8 cellular contexts compared by ENCODE assay signal in the genomic region with DNA sequence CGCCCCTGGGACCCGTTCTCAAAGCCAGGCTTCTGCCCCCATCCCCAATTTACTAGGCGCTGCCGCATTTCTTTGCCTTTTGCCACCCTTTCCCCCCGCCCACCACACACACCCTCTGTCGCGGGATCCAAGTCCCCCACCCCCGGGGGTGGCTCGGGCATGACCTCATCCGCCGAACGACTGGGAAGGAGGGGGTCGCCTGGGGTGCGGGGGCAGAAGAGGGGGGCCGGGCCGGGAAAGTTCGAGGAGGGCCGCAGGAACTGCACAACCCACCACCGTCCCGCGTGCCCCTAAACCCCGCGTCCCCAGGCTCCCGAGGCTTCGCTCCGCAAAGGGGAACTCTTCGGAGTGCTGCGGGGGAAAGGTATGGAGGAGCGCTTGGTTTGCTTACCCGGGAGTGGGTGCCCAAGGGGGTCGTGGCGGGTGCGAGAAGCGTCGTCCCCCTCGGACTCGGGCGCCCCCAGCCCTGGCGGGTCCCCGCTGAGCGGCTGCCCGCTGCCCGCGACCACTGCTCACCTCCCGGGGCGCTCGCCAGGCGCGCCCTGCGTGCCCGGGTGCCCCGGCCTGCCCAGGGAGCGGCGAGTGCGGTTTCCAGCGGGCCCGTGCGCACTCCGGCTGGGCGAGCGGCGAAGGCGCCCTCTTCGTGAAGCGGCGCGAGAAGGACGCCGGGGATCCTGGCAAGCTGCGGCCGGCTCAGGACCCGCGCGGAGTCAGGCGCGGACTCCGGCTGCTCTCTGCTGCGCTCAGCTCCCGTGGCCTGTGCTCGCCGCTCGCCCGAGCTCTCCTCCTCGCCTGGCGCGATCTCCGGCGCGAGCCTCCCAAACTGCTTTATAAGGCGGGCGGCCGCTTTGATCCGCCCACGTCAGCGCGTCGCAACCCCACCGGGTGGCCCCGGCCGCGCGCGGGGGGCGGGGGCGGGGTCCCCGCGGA. TPM values are rescaled to one million over a fixed set of nuclear protein-coding genes. Genes with fewer than 3 reads are reported as not detected.
DNase-seq lines count a peak whose midpoint lies in the region; ATAC-seq, FAIRE-seq and TF ChIP-seq lines count a peak whose summit lies in the region.

No MANE protein-coding gene starts in this region.

- CTCF ChIA-PET in PC-3 (lab: Charles Lee) = interaction anchor here (0.6 kb wide), 1 partner anchor 474 kb away, joined by 3 read pairs; no protein-coding TSS in a partner anchor

- H3K9me2 ChIP-seq in PC-3 (replicated peaks; ENCODE audit: low read length) = no peaks in the 10 kb centered on the region

- no peaks in the 10 kb centered on the region for H3K4me1 ChIP-seq in ACC112 (ENCODE audit: control insufficient read depth, insufficient read depth, low read length, unreplicated experiment)
- H3K4me1 ChIP-seq in PC-3 (ENCODE audit: insufficient read depth, low read length) = peaks cover 32% of the 10 kb centered on the region
- peaks cover 0 to 5% of the 10 kb centered on the region in 2 donors for H3K4me1 ChIP-seq in breast epithelium
- H3K4me1 ChIP-seq in keratinocyte (ENCODE audit: control insufficient read depth, extremely low read depth, insufficient read depth, low read length) = peaks cover 19% of the 10 kb centered on the region

- BruUV-seq in PC-3 (replicated peaks; lab: Mats Ljungman, UMichigan) = no TSS peak

- H3K27me3 ChIP-seq in ACC112 (ENCODE audit: insufficient read depth, low read length) (peaks cover 54% of the 10 kb centered on the region), PC-3 (ENCODE audit: low read length) (peaks cover 48% of the 10 kb centered on the region), breast epithelium (no peaks in the 10 kb centered on the region), keratinocyte (ENCODE audit: control insufficient read depth, extremely low read depth, insufficient read depth, low read length) (peaks cover 82% of the 10 kb centered on the region)

- H3K4me1 Mint-ChIP-seq in stimulated activated effector memory CD8-positive, alpha-beta T cell treated with anti-CD3 and anti-CD28 coated beads, Interleukin-12 subunit alpha, Interleukin-12 subunit beta, amount 100 ng/mL, for 72 hours = peaks cover 16% of the 10 kb centered on the region

- ATAC-seq in PC-3 (peak; percentile 11), GM21723 (IDR thresholded peaks at IDR 0.05; ENCODE audit: unreplicated experiment) (no peak)
- ATAC-seq in stimulated activated effector memory CD8-positive, alpha-beta T cell treated with anti-CD3 and anti-CD28 coated beads, Interleukin-12 subunit alpha, Interleukin-12 subunit beta, amount 100 ng/mL, for 72 hours = peak; percentile 29

- peak overlapping the region; percentile 77 for H3K4me3 Mint-ChIP-seq in stimulated activated effector memory CD8-positive, alpha-beta T cell treated with anti-CD3 and anti-CD28 coated beads, Interleukin-12 subunit alpha, Interleukin-12 subunit beta, amount 100 ng/mL, for 72 hours

- no peaks in the 10 kb centered on the region for H3K79me2 ChIP-seq in ACC112 (ENCODE audit: control insufficient read depth, insufficient read depth, low read length, unreplicated experiment)
- no peaks in the 10 kb centered on the region for H3K79me2 ChIP-seq in PC-3 (ENCODE audit: low read length)
- H3K79me2 ChIP-seq in keratinocyte (ENCODE audit: control insufficient read depth, insufficient read depth, low read length) = no peaks in the 10 kb centered on the region

- no peak for FAIRE-seq in keratinocyte (lab: Jason Lieb, UNC)

- H3K9me3 Mint-ChIP-seq in stimulated activated effector memory CD8-positive, alpha-beta T cell treated with anti-CD3 and anti-CD28 coated beads, Interleukin-12 subunit alpha, Interleukin-12 subunit beta, amount 100 ng/mL, for 72 hours = no peaks in the 10 kb centered on the region

- intact Hi-C loops in PC-3 (cut with micrococcal nuclease) = loop anchor here (2.0 kb wide), 1 partner anchor 25 kb away; no protein-coding TSS in a partner anchor
- intact Hi-C loops in breast epithelium (cut with DNase I; ENCODE audit: low total_unique reads) = no loop called here

- H3K4me2 ChIP-seq in PC-3 (ENCODE audit: low read length) (peak overlapping the region; percentile 98), keratinocyte (ENCODE audit: control insufficient read depth, extremely low read depth, insufficient read depth, low read depth, low read length) (peak overlapping the region; percentile 94)

- no peaks in the 10 kb centered on the region for H3K9me3 ChIP-seq in PC-3 (ENCODE audit: low read length)
- H3K9me3 ChIP-seq in breast epithelium = no peaks in the 10 kb centered on the region
- H3K9me3 ChIP-seq in keratinocyte (ENCODE audit: control insufficient read depth, low read depth, low read length) = no peaks in the 10 kb centered on the region

- POLR2A ChIA-PET in PC-3 (lab: Charles Lee; ENCODE audit: unreplicated experiment) = no interaction called here

- peak; percentile 52 for DNase-seq in GM04504 (ENCODE audit: low read depth)
- DNase-seq in PC-3 = peak; percentile 49
- DNase-seq in breast epithelium (ENCODE audit: low spot score in 2 of 2) = peak; percentile 48 to 71
- peak; percentile 11 for DNase-seq in keratinocyte (ENCODE audit: low read depth, low spot score)
- peak in 1 of 2 donors; percentile 69 for DNase-seq in stimulated activated effector memory CD8-positive, alpha-beta T cell treated with anti-CD3 and anti-CD28 coated beads, Interleukin-12 subunit alpha, Interleukin-12 subunit beta, amount 100 ng/mL, for 72 hours (ENCODE audit: low spot score in 2 of 2)
- DNase-seq in OCI-M1 (lab: John Stamatoyannopoulos, UW) = no peak

- H3K27ac Mint-ChIP-seq in stimulated activated effector memory CD8-positive, alpha-beta T cell treated with anti-CD3 and anti-CD28 coated beads, Interleukin-12 subunit alpha, Interleukin-12 subunit beta, amount 100 ng/mL, for 72 hours = no peak overlapping the region

- H3K27ac ChIP-seq in ACC112 (ENCODE audit: low read depth, low read length) = no peak overlapping the region
- no peak overlapping the region for H3K27ac ChIP-seq in PC-3 (ENCODE audit: low read length)
- H3K27ac ChIP-seq in breast epithelium = peak overlapping the region; percentile 54 to 71
- no peak overlapping the region for H3K27ac ChIP-seq in keratinocyte (ENCODE audit: control insufficient read depth, insufficient read depth, low read length)

- H2AFZ ChIP-seq in ACC112 (ENCODE audit: low read length, unreplicated experiment) (peak overlapping the region; percentile 32), PC-3 (ENCODE audit: low read length) (peak overlapping the region; percentile 93; the same call in 1 of the 2 replicates), keratinocyte (ENCODE audit: control insufficient read depth, low read length) (no peak overlapping the region)

- H4K20me1 ChIP-seq in PC-3 (ENCODE audit: low read length) (no peaks in the 10 kb centered on the region), keratinocyte (ENCODE audit: control insufficient read depth, extremely low read depth, insufficient read depth, low read length) (peaks cover 6% of the 10 kb centered on the region)

- no peaks in the 10 kb centered on the region for H3K36me3 Mint-ChIP-seq in stimulated activated effector memory CD8-positive, alpha-beta T cell treated with anti-CD3 and anti-CD28 coated beads, Interleukin-12 subunit alpha, Interleukin-12 subunit beta, amount 100 ng/mL, for 72 hours

- H3K36me3 ChIP-seq in ACC112 (ENCODE audit: insufficient read depth, low read length) = no peaks in the 10 kb centered on the region
- H3K36me3 ChIP-seq in PC-3 (ENCODE audit: low read depth, low read length) = no peaks in the 10 kb centered on the region
- no peaks in the 10 kb centered on the region for H3K36me3 ChIP-seq in breast epithelium
- no peaks in the 10 kb centered on the region for H3K36me3 ChIP-seq in keratinocyte (ENCODE audit: control insufficient read depth in 2 of 2, extremely low read depth in 1 of 2, insufficient read depth in 2 of 2, low read length in 2 of 2)

- TF ChIP-seq POLR2A in breast epithelium (IDR thresholded peaks at IDR 0.05) = no peak

- H3K9me1 ChIP-seq in keratinocyte (ENCODE audit: control insufficient read depth, extremely low read depth, insufficient read depth, low read length) = no peaks in the 10 kb centered on the region

- H3K9ac ChIP-seq in PC-3 (ENCODE audit: low read length) = no peak overlapping the region
- H3K9ac ChIP-seq in keratinocyte (ENCODE audit: control insufficient read depth, extremely low read depth, insufficient read depth, low read length) = no peak overlapping the region

- H3K4me3 ChIP-seq in ACC112 (ENCODE audit: low read depth, low read length) (peak overlapping the region; percentile 75), PC-3 (ENCODE audit: low read length) (peak overlapping the region; percentile 67), breast epithelium (peak overlapping the region; percentile 63 to 88 (median 82)), keratinocyte (ENCODE audit: control insufficient read depth in 2 of 3, extremely low read depth in 1 of 3, insufficient read depth in 2 of 3, low read depth in 1 of 3, low read length in 3 of 3) (peak overlapping the region; percentile 8 to 40 (median 27))

- dilution Hi-C loops in keratinocyte (cut with MboI; ENCODE audit: extremely low pct_ligation_motif_present, low sequenced_read_pairs) = no loop called here

- TF ChIP-seq CTCF in PC-3 (conservative IDR thresholded peaks at IDR 0.05; ENCODE audit: low read depth, low read length) (no peak), breast epithelium (IDR thresholded peaks at IDR 0.05) (no peak), keratinocyte (optimal IDR thresholded peaks at IDR 0.05 in 1 of 3, IDR thresholded peaks at IDR 0.05 in 1 of 3, conservative IDR thresholded peaks at IDR 0.05 in 1 of 3; ENCODE audit: extremely low read depth in 1 of 3, insufficient read depth in 2 of 3, low read length in 3 of 3) (no peak)

- no peaks in the 10 kb centered on the region for H3F3A ChIP-seq in PC-3 (ENCODE audit: low read length, unreplicated experiment)

RNA-seq across cellular contexts. Expression of a gene that starts 3.9 kb away (rescaled TPM):
- total RNA-seq in PC-3 (2014; rRNA removed) (0.40 and 1.6 TPM in 2 replicates), breast epithelium (10 to 100 TPM in 2 of 3 donors, 1 to 10 TPM in 1; 7.0 to 70.6 (median 17.7) TPM)
- polyA plus RNA-seq in keratinocyte = 0.08 TPM in 1 of 3 replicates, not detected in the others
- not detected for polyA plus RNA-seq in keratinocyte (2011; ENCODE audit: low read depth)
- polyA plus RNA-seq in keratinocyte (2011; cell fraction: cytosol; rRNA removed) = 0.06 and 0.10 TPM in 2 replicates
- 0.09 and 0.27 TPM in 2 replicates for polyA plus RNA-seq in keratinocyte (2011; cell fraction: nucleus; rRNA removed)
- 0.06 and 0.10 TPM in 2 replicates for polyA plus RNA-seq in keratinocyte (2012; ENCODE audit: low replicate concordance)
- not detected in 3 replicates for polyA minus RNA-seq in keratinocyte
- polyA minus RNA-seq in keratinocyte (2011; cell fraction: cytosol; rRNA and poly(A)+ RNA removed) = not detected
- polyA minus RNA-seq in keratinocyte (2011; cell fraction: nucleus; rRNA and poly(A)+ RNA removed) = not detected in 2 replicates

Comparison
In these comparisons a context has a peak if more than half of its experiments do, and no peak if none do; other contexts are left out.
1. H3K27ac ChIP-seq: peak in breast epithelium (2 of 2); none in ACC112 (single experiment), PC-3 (single experiment) and keratinocyte (single experiment).
2. H3K4me3 ChIP-seq: peak in every context shown above with its lines; median percentile 82 in breast epithelium; 75 in ACC112; 67 in PC-3; 27 in keratinocyte.